Comparison of ENCODE assay signal across 11 cellular contexts in genomic region chr1:2310332-2311183, GRCh38.
DNase-seq lines count a peak whose midpoint lies in the region; ATAC-seq and TF ChIP-seq lines count a peak whose summit lies in the region.
"Had no signal": no experiment of that assay in that cellular context is flagged by ENCODE, and none has a peak within 500 bp of the region (broad histone marks: within the 10 kb centered on the region; RNA-seq: fewer than 3 reads in every experiment).

No MANE protein-coding gene starts in this region.

- H3K36me3 ChIP-seq in HEK293 (ENCODE audit: control insufficient read depth in 2 of 2, insufficient read depth in 1 of 2, low read length in 2 of 2) = peaks cover 0 to 42% of the 10 kb centered on the region in 2 experiments; a peak in 1 of 3 replicates
- peaks cover 0 to 46% of the 10 kb centered on the region in 2 donors for H3K36me3 ChIP-seq in left lung
- H3K36me3 ChIP-seq in stomach = peaks cover 34 to 37% (median 36%) of the 10 kb centered on the region in 4 donors

- H3K9me3 Mint-ChIP-seq in activated naive CD8-positive, alpha-beta T cell treated with anti-CD3 and anti-CD28 coated beads for 36 hours = no peaks in the 10 kb centered on the region
- H3K9me3 Mint-ChIP-seq: brain had no signal

- 62 to 75% (median 72%) methylated on average over 20 to 28 of the region's 28 CpGs for WGBS in stomach, 5 donors

- ATAC-seq in left lung (no peak), GM18517 (IDR thresholded peaks at IDR 0.05; ENCODE audit: unreplicated experiment) (no peak)

- DNase-seq in activated naive CD8-positive, alpha-beta T cell treated with anti-CD3 and anti-CD28 coated beads for 36 hours = no peak
- no peak for DNase-seq in left lung
- DNase-seq in stomach = no peak
- DNase-seq in EL = no peak
- no peak for DNase-seq in NCI-H1048 (lab: John Stamatoyannopoulos, UW)
- DNase-seq in H4 (ENCODE audit: low spot score) = no peak
- DNase-seq: MV-4-11 had no signal

- H3K36me3 Mint-ChIP-seq in activated naive CD8-positive, alpha-beta T cell treated with anti-CD3 and anti-CD28 coated beads for 36 hours = peaks cover 9% of the 10 kb centered on the region

- intact Hi-C loops in left lung (cut with DNase I) = loop anchor here in 1 of 2 donors (10.0 kb wide), 1 partner anchor 76 kb away; no protein-coding TSS in a partner anchor
- intact Hi-C loops in stomach (cut with DNase I; ENCODE audit: low total_unique reads) = no loop called here

- peaks cover 2% of the 10 kb centered on the region for H3K4me1 Mint-ChIP-seq in activated naive CD8-positive, alpha-beta T cell treated with anti-CD3 and anti-CD28 coated beads for 36 hours

- CTCF ChIA-PET in HEK293 (lab: Yijun Ruan, JAX) = interaction anchor here (0.6 to 2.5 kb wide), 5 partner anchors 57 to 116 kb away, joined by 4 to 8 read pairs (median 5); partner anchors contain the start of gene FAAP20

- TF ChIP-seq EP300 in stomach (IDR thresholded peaks at IDR 0.05) = no peak

- H3K9me3 ChIP-seq in HEK293 (ENCODE audit: control insufficient read depth, insufficient read depth, low read depth, low read length) (no peaks in the 10 kb centered on the region), left lung (no peaks in the 10 kb centered on the region), stomach (no peaks in the 10 kb centered on the region)

- H3K27me3 Mint-ChIP-seq in activated naive CD8-positive, alpha-beta T cell treated with anti-CD3 and anti-CD28 coated beads for 36 hours = no peaks in the 10 kb centered on the region
- H3K27me3 Mint-ChIP-seq: brain had no signal

- H3K4me3 Mint-ChIP-seq in activated naive CD8-positive, alpha-beta T cell treated with anti-CD3 and anti-CD28 coated beads for 36 hours = no peak overlapping the region
- H3K4me3 Mint-ChIP-seq: brain had no signal

- peak overlapping the region; percentile 62; the same call in 1 of the 2 replicates for H3K27ac ChIP-seq in HEK293 (ENCODE audit: extremely low read depth, low read depth, low read length)
- peak overlapping the region; percentile 13 to 86 for H3K27ac ChIP-seq in left lung
- peak overlapping the region; percentile 19 to 95 (median 91) for H3K27ac ChIP-seq in stomach
- H3K27ac ChIP-seq: epithelial cell of prostate had no signal

- peaks cover 13% of the 10 kb centered on the region for H3K4me1 ChIP-seq in HEK293 (ENCODE audit: control insufficient read depth, insufficient read depth, low read length)
- peaks cover 27 to 56% of the 10 kb centered on the region in 2 donors for H3K4me1 ChIP-seq in left lung
- H3K4me1 ChIP-seq in stomach = peaks cover 47 to 60% (median 54%) of the 10 kb centered on the region in 4 donors

- TF ChIP-seq POLR2A in stomach (IDR thresholded peaks at IDR 0.05) = no peak

- peak overlapping the region; percentile 72 for H3K27ac Mint-ChIP-seq in activated naive CD8-positive, alpha-beta T cell treated with anti-CD3 and anti-CD28 coated beads for 36 hours

- no peak for TF ChIP-seq CTCF in HEK293 (tag by site-specific recombination; IDR thresholded peaks at IDR 0.05)
- TF ChIP-seq CTCF in left lung (IDR thresholded peaks at IDR 0.05) = no peak
- TF ChIP-seq CTCF in stomach (IDR thresholded peaks at IDR 0.05) = no peak

- H3K27me3 ChIP-seq in left lung (peaks cover 0 to 26% of the 10 kb centered on the region in 2 donors), stomach (peaks cover 0 to 8% (median 0%) of the 10 kb centered on the region in 3 donors)

- POLR2A ChIA-PET in HEK293 (lab: Yijun Ruan, JAX) = interaction anchor here (1.1 to 1.8 kb wide), 3 partner anchors 12 to 83 kb away, joined by 4 to 12 read pairs (median 6); no protein-coding TSS in a partner anchor

- H3K4me3 ChIP-seq in HEK293 (ENCODE audit: low read depth, low read length) = no peak overlapping the region
- no peak overlapping the region for H3K4me3 ChIP-seq in left lung
- H3K4me3 ChIP-seq in stomach = no peak overlapping the region

TF ChIP-seq in HEK293, 187 proteins besides CTCF, POLR2A, EP300 and RAD21:
- TF ChIP-seq GLIS2 (tag by site-specific recombination; IDR thresholded peaks at IDR 0.05) = peak; percentile 37
- peak; percentile 78 for TF ChIP-seq BCL11A (tag by site-specific recombination; IDR thresholded peaks at IDR 0.05; ENCODE audit: low read depth)
- no peak for TF ChIP-seq ZNF350 (tag by site-specific recombination; IDR thresholded peaks at IDR 0.05)
- TF ChIP-seq ZIC2 (tag by site-specific recombination; IDR thresholded peaks at IDR 0.05) = peak; percentile 72
- TF ChIP-seq GLIS1 (tag by site-specific recombination; IDR thresholded peaks at IDR 0.05) = peak; percentile 81
- TF ChIP-seq ZNF155 (tag by site-specific recombination; IDR thresholded peaks at IDR 0.05) = no peak
- peak; percentile 80 for TF ChIP-seq BCL11B (tag by site-specific recombination; IDR thresholded peaks at IDR 0.05; ENCODE audit: low read depth)
- TF ChIP-seq ZNF311 (tag by site-specific recombination; IDR thresholded peaks at IDR 0.05; ENCODE audit: borderline replicate concordance) = no peak
